In genomic region chr1:56992318-56993136, GRCh38 we compare ENCODE assay signal across 31 cellular contexts. TPM values are rescaled to one million over a fixed set of nuclear protein-coding genes. Genes with fewer than 3 reads are reported as not detected.
"Had no signal": no experiment of that assay in that cellular context is flagged by ENCODE, and none has a peak within 500 bp of the region (broad histone marks: within the 10 kb centered on the region; RNA-seq: fewer than 3 reads in every experiment).

No MANE protein-coding gene starts in this region.

- H3K27ac ChIP-seq: body of pancreas, coronary artery, dorsolateral prefrontal cortex, gastroesophageal sphincter, parathyroid adenoma, skin epidermis, testis, upper lobe of left lung had no signal

- H3K9me3 ChIP-seq: body of pancreas, gastroesophageal sphincter, right lobe of liver, testis, upper lobe of left lung had no signal

- H3K36me3 ChIP-seq: gastroesophageal sphincter, right lobe of liver, upper lobe of left lung had no signal

- H3K4me1 Mint-ChIP-seq: activated CD4-positive, alpha-beta T cell treated with anti-CD3 and anti-CD28 coated beads for 36 hours; activated CD8-positive, alpha-beta memory T cell treated with anti-CD3 and anti-CD28 coated beads, Interleukin-2, amount 10 ng/mL, durations not matched to agents 7 days and 5 days; mesothelial cell of epicardium; naive B cell had no signal

- H3K27me3 Mint-ChIP-seq: activated CD8-positive, alpha-beta memory T cell treated with anti-CD3 and anti-CD28 coated beads, Interleukin-2, amount 10 ng/mL, durations not matched to agents 7 days and 5 days had no signal

- H3K4me3 ChIP-seq: body of pancreas, coronary artery, dorsolateral prefrontal cortex, gastroesophageal sphincter, right lobe of liver, skin epidermis, testis, upper lobe of left lung had no signal

- H3K4me3 Mint-ChIP-seq: activated CD4-positive, alpha-beta T cell treated with anti-CD3 and anti-CD28 coated beads for 36 hours; activated CD8-positive, alpha-beta memory T cell treated with anti-CD3 and anti-CD28 coated beads, Interleukin-2, amount 10 ng/mL, durations not matched to agents 7 days and 5 days; activated CD8-positive, alpha-beta T cell treated with anti-CD3 and anti-CD28 coated beads, Interleukin-2, amount 10 ng/mL, durations not matched to agents 7 days and 5 days; effector memory CD8-positive, alpha-beta T cell; mesothelial cell of epicardium; naive B cell had no signal

- H3K4me1 ChIP-seq: body of pancreas, gastroesophageal sphincter, parathyroid adenoma, testis, upper lobe of left lung had no signal

- H3K27me3 ChIP-seq: body of pancreas, gastroesophageal sphincter, right lobe of liver, testis, upper lobe of left lung had no signal

- FAIRE-seq: keratinocyte had no signal

- H3K9me3 Mint-ChIP-seq: activated naive CD4-positive, alpha-beta T cell treated with anti-CD3 and anti-CD28 coated beads, Interleukin-2, amount 50 U/mL, for 72 hours; activated T-helper 2 cell treated with anti-CD3 and anti-CD28 coated beads, Interferon-gamma antibody, Interleukin-2, Interleukin-4, amounts not matched to agents 10 μg/mL and 5 μg/mL and 100 μg/mL, durations not matched to agents 14 hours and 24 hours and 36 hours; effector memory CD8-positive, alpha-beta T cell had no signal

- H3K27ac Mint-ChIP-seq: activated CD4-positive, alpha-beta T cell treated with anti-CD3 and anti-CD28 coated beads for 36 hours; activated CD8-positive, alpha-beta memory T cell treated with anti-CD3 and anti-CD28 coated beads, Interleukin-2, amount 10 ng/mL, durations not matched to agents 7 days and 5 days; activated CD8-positive, alpha-beta T cell treated with anti-CD3 and anti-CD28 coated beads, Interleukin-2, amount 10 ng/mL, durations not matched to agents 7 days and 5 days; activated naive CD4-positive, alpha-beta T cell treated with anti-CD3 and anti-CD28 coated beads, Interleukin-2, amount 50 U/mL, for 72 hours; activated T-helper 2 cell treated with anti-CD3 and anti-CD28 coated beads, Interferon-gamma antibody, Interleukin-2, Interleukin-4, amounts not matched to agents 10 μg/mL and 5 μg/mL and 100 μg/mL, durations not matched to agents 14 hours and 24 hours and 36 hours; effector memory CD8-positive, alpha-beta T cell; mesothelial cell of epicardium; naive B cell had no signal

- DNase-seq: activated CD4-positive, alpha-beta T cell treated with anti-CD3 and anti-CD28 coated beads for 36 hours; activated CD4-positive, CD25-positive, alpha-beta regulatory T cell; activated CD8-positive, alpha-beta memory T cell treated with anti-CD3 and anti-CD28 coated beads, Interleukin-2, amount 10 ng/mL, durations not matched to agents 7 days and 5 days; activated CD8-positive, alpha-beta T cell treated with anti-CD3 and anti-CD28 coated beads, Interleukin-2, amount 10 ng/mL, durations not matched to agents 7 days and 5 days; activated T-cell treated with anti-CD3 and anti-CD28 coated beads, Interleukin-2, amount 50 U/mL, for 48 hours; body of pancreas; dorsolateral prefrontal cortex; effector memory CD8-positive, alpha-beta T cell; erythroblast; head of caudate nucleus; hippocampal formation; left cardiac atrium; naive B cell; nucleus accumbens; right lobe of liver; stimulated activated CD4-positive, alpha-beta T cell treated with anti-CD3 and anti-CD28 coated beads, Interleukin-12 subunit alpha, Interleukin-12 subunit beta, amount 100 ng/mL, for 4 hours; stimulated activated CD4-positive, alpha-beta T cell treated with anti-CD3 and anti-CD28 coated beads, Interleukin-4, amount 100 ng/mL, for 1 hour; stimulated activated naive CD8-positive, alpha-beta T cell treated with anti-CD3 and anti-CD28 coated beads, Interleukin-15, Interleukin-2, amounts not matched to agents 100 U/mL and 50 U/mL, for 24 hours; testis; upper lobe of left lung had no signal

- H3K36me3 Mint-ChIP-seq: activated CD8-positive, alpha-beta memory T cell treated with anti-CD3 and anti-CD28 coated beads, Interleukin-2, amount 10 ng/mL, durations not matched to agents 7 days and 5 days; activated naive CD4-positive, alpha-beta T cell treated with anti-CD3 and anti-CD28 coated beads, Interleukin-2, amount 50 U/mL, for 72 hours; mesothelial cell of epicardium; naive B cell had no signal

RNA-seq across cellular contexts. Expression of gene C8B, which starts 26.7 kb away (rescaled TPM):
- total RNA-seq: activated CD4-positive, alpha-beta T cell treated with anti-CD3 and anti-CD28 coated beads for 36 hours; activated CD8-positive, alpha-beta memory T cell treated with anti-CD3 and anti-CD28 coated beads, Interleukin-2, amount 10 ng/mL, durations not matched to agents 7 days and 5 days; activated CD8-positive, alpha-beta T cell treated with anti-CD3 and anti-CD28 coated beads, Interleukin-2, amount 10 ng/mL, durations not matched to agents 7 days and 5 days; activated naive CD4-positive, alpha-beta T cell treated with anti-CD3 and anti-CD28 coated beads, Interleukin-2, amount 50 U/mL, for 72 hours; activated T-helper 2 cell treated with anti-CD3 and anti-CD28 coated beads, Interferon-gamma antibody, Interleukin-2, Interleukin-4, amounts not matched to agents 10 μg/mL and 5 μg/mL and 100 μg/mL, durations not matched to agents 14 hours and 24 hours and 36 hours; body of pancreas; cardiac septum; cerebellum; dorsolateral prefrontal cortex; gastroesophageal sphincter; left cardiac atrium; mesothelial cell of epicardium; T-helper 1 cell treated with Interleukin-12 subunit alpha and Interleukin-12 subunit beta and Interleukin-4 antibody, amounts not matched to agents 30 ng/mL and 1 ng/mL, for 36 hours had no signal
